16 cellular contexts compared by ENCODE assay signal in the genomic region with DNA sequence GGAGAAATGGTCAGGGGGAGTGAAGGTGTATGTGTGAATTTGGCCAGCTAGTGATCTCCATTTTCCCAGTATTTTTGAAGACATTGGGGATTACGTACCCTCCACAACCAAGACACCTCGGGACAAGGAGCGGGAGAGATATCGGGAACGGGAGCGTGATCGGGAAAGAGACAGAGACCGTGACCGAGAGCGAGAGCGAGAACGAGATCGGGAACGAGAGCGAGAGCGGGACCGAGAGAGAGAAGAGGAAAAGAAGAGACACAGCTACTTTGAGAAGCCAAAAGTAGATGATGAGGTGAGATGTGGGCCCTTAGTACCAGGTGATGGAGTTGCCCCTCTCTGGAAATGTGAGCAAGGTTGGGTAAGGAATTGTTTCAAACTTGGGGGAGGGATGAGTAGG. TPM values are rescaled to one million over a fixed set of nuclear protein-coding genes. Genes with fewer than 3 reads are reported as not detected.
A peak's percentile ranks its signal among the peaks of the same experiment; 100 is the strongest.
DNase-seq lines count a peak whose midpoint lies in the region; ATAC-seq, FAIRE-seq and TF ChIP-seq lines count a peak whose summit lies in the region.
"Had no signal": no experiment of that assay in that cellular context is flagged by ENCODE, and none has a peak within 500 bp of the region (broad histone marks: within the 10 kb centered on the region; RNA-seq: fewer than 3 reads in every experiment).

No MANE protein-coding gene starts in this region.

- H3K27me3 ChIP-seq in CD4-positive, alpha-beta memory T cell (ENCODE audit: insufficient read depth, low read length): no peaks in the 10 kb centered on the region
- no peaks in the 10 kb centered on the region for H3K27me3 ChIP-seq in naive thymus-derived CD4-positive, alpha-beta T cell (ENCODE audit: control insufficient read depth in 2 of 2, insufficient read depth in 2 of 2, low read length in 2 of 2)
- H3K27me3 ChIP-seq: BLaER1 treated with 17β-estradiol and CSF1 and Interleukin-3, amounts not matched to agents 10 nM and 100 nM had no signal

- POLR2A ChIA-PET in CD4-positive, alpha-beta memory T cell (lab: Charles Lee; ENCODE audit: partially characterized antibody): no interaction called here
- POLR2A ChIA-PET in HEK293 (lab: Yijun Ruan, JAX): interaction anchor here (2.1 kb wide), 1 partner anchor 11 kb away, joined by 11 read pairs; a partner anchor contains a TSS
- POLR2A ChIA-PET in naive thymus-derived CD4-positive, alpha-beta T cell (lab: Charles Lee): interaction anchor here (1.6 kb wide), 1 partner anchor 12 kb away, joined by 12 read pairs; a partner anchor contains a TSS

- no peak overlapping the region for H3K27ac ChIP-seq in CD4-positive, alpha-beta memory T cell (ENCODE audit: low read depth, low read length)
- no peak overlapping the region for H3K27ac ChIP-seq in HEK293 (ENCODE audit: extremely low read depth, low read depth, low read length)
- H3K27ac ChIP-seq in naive thymus-derived CD4-positive, alpha-beta T cell (ENCODE audit: low read depth, low read length): no peak overlapping the region
- H3K27ac ChIP-seq: BLaER1 treated with 17β-estradiol and CSF1 and Interleukin-3, amounts not matched to agents 10 nM and 100 nM had no signal

- H3K36me3 ChIP-seq in CD4-positive, alpha-beta memory T cell (ENCODE audit: insufficient read depth, low read length): peaks cover 82% of the 10 kb centered on the region
- peaks cover 76 to 93% of the 10 kb centered on the region in 2 experiments for H3K36me3 ChIP-seq in HEK293 (ENCODE audit: control insufficient read depth in 2 of 2, insufficient read depth in 1 of 2, low read length in 2 of 2)
- H3K36me3 ChIP-seq in naive thymus-derived CD4-positive, alpha-beta T cell (ENCODE audit: control insufficient read depth in 2 of 3, insufficient read depth in 3 of 3, low read length in 3 of 3): peaks cover 39 to 86% (median 50%) of the 10 kb centered on the region in 3 experiments

- H3K9me3 Mint-ChIP-seq in activated T-cell treated with anti-CD3 and anti-CD28 coated beads, Interleukin-2, amount 50 U/mL, for 72 hours: no peaks in the 10 kb centered on the region
- peaks cover 0 to 3% (median 0%) of the 10 kb centered on the region in 8 donors for H3K9me3 Mint-ChIP-seq in CD4-positive, alpha-beta memory T cell
- H3K9me3 Mint-ChIP-seq in naive thymus-derived CD4-positive, alpha-beta T cell: peaks cover 0 to 1% (median 0%) of the 10 kb centered on the region in 11 donors
- H3K9me3 Mint-ChIP-seq: H9 had no signal

- H3K27me3 Mint-ChIP-seq in activated T-cell treated with anti-CD3 and anti-CD28 coated beads, Interleukin-2, amount 50 U/mL, for 72 hours (ENCODE audit: low read depth): no peaks in the 10 kb centered on the region
- H3K27me3 Mint-ChIP-seq in CD4-positive, alpha-beta memory T cell: no peaks in the 10 kb centered on the region
- H3K27me3 Mint-ChIP-seq in naive thymus-derived CD4-positive, alpha-beta T cell: no peaks in the 10 kb centered on the region
- H3K27me3 Mint-ChIP-seq: B cell had no signal

- H3K4me3 Mint-ChIP-seq in activated T-cell treated with anti-CD3 and anti-CD28 coated beads, Interleukin-2, amount 50 U/mL, for 72 hours: no peak overlapping the region
- no peak overlapping the region for H3K4me3 Mint-ChIP-seq in CD4-positive, alpha-beta memory T cell
- H3K4me3 Mint-ChIP-seq in naive thymus-derived CD4-positive, alpha-beta T cell: no peak overlapping the region
- H3K4me3 Mint-ChIP-seq: B cell, H9 had no signal

- intact Hi-C loops in CD4-positive, alpha-beta memory T cell (cut with micrococcal nuclease): no loop called here
- intact Hi-C loops in naive thymus-derived CD4-positive, alpha-beta T cell (cut with micrococcal nuclease): no loop called here

- no peaks in the 10 kb centered on the region for H3K4me1 ChIP-seq in CD4-positive, alpha-beta memory T cell (ENCODE audit: insufficient read depth, low read length)
- H3K4me1 ChIP-seq in HEK293 (ENCODE audit: control insufficient read depth, insufficient read depth, low read length): no peaks in the 10 kb centered on the region
- H3K4me1 ChIP-seq in naive thymus-derived CD4-positive, alpha-beta T cell (ENCODE audit: control insufficient read depth in 2 of 2, insufficient read depth in 2 of 2, low read length in 2 of 2): no peaks in the 10 kb centered on the region
- H3K4me1 ChIP-seq: Caco-2 had no signal

- no peak overlapping the region for H3K4me3 ChIP-seq in CD4-positive, alpha-beta memory T cell (ENCODE audit: low read length in 2 of 2)
- no peak overlapping the region for H3K4me3 ChIP-seq in HEK293 (ENCODE audit: low read depth, low read length)
- H3K4me3 ChIP-seq in naive thymus-derived CD4-positive, alpha-beta T cell (ENCODE audit: low read length): no peak overlapping the region
- H3K4me3 ChIP-seq: BLaER1 treated with 17β-estradiol and CSF1 and Interleukin-3, amounts not matched to agents 10 nM and 100 nM had no signal

- no peak for DNase-seq in activated T-cell treated with anti-CD3 and anti-CD28 coated beads, Interleukin-2, amount 50 U/mL, for 72 hours
- DNase-seq in activated T-cell treated with anti-CD3 and anti-CD28 coated beads for 4 hours (no peak), hippocampal formation (lab: John Stamatoyannopoulos, UW) (no peak), D721Med (ENCODE audit: insufficient read length, low spot score) (no peak)
- DNase-seq in CD4-positive, alpha-beta memory T cell: no peak
- no peak for DNase-seq in naive thymus-derived CD4-positive, alpha-beta T cell
- DNase-seq in stimulated activated CD8-positive, alpha-beta memory T cell treated with anti-CD3 and anti-CD28 coated beads, Interleukin-4, amount 100 ng/mL, for 48 hours: no peak
- DNase-seq: Caco-2, DMS153, DMS79 treated with DMSO at 0.1 percent for 48 hours, GF-D8, H9 had no signal

- peaks cover 6% of the 10 kb centered on the region for H3K4me1 Mint-ChIP-seq in activated T-cell treated with anti-CD3 and anti-CD28 coated beads, Interleukin-2, amount 50 U/mL, for 72 hours (ENCODE audit: low read depth)
- peaks cover 3 to 11% (median 4%) of the 10 kb centered on the region in 4 donors for H3K4me1 Mint-ChIP-seq in CD4-positive, alpha-beta memory T cell
- peaks cover 7 to 18% (median 11%) of the 10 kb centered on the region in 7 donors for H3K4me1 Mint-ChIP-seq in naive thymus-derived CD4-positive, alpha-beta T cell
- H3K4me1 Mint-ChIP-seq: B cell, H9 had no signal

- no peak for FAIRE-seq in D721Med (lab: Jason Lieb, UNC)
- FAIRE-seq: H1 had no signal

- no peak for ATAC-seq in activated T-cell treated with anti-CD3 and anti-CD28 coated beads, Interleukin-2, amount 50 U/mL, for 72 hours (replicated peaks in 1 of 2)
- no peak for ATAC-seq in naive thymus-derived CD4-positive, alpha-beta T cell

- TF ChIP-seq CTCF in HEK293 (tag by site-specific recombination; IDR thresholded peaks at IDR 0.05) (no peak), D721Med (IDR thresholded peaks at IDR 0.05; ENCODE audit: insufficient read depth, missing control alignments) (no peak)

- peaks cover 12 to 35% of the 10 kb centered on the region in 2 donors for H3K36me3 Mint-ChIP-seq in activated T-cell treated with anti-CD3 and anti-CD28 coated beads, Interleukin-2, amount 50 U/mL, for 72 hours (ENCODE audit: insufficient read depth in 2 of 2)
- peaks cover 70 to 83% of the 10 kb centered on the region in 2 donors for H3K36me3 Mint-ChIP-seq in CD4-positive, alpha-beta memory T cell
- peaks cover 23 to 67% (median 49%) of the 10 kb centered on the region in 5 donors for H3K36me3 Mint-ChIP-seq in naive thymus-derived CD4-positive, alpha-beta T cell

- no peaks in the 10 kb centered on the region for H3K9me3 ChIP-seq in CD4-positive, alpha-beta memory T cell (ENCODE audit: control insufficient read depth in 1 of 2, low read length in 2 of 2)
- no peaks in the 10 kb centered on the region for H3K9me3 ChIP-seq in HEK293 (ENCODE audit: control insufficient read depth, insufficient read depth, low read depth, low read length)
- no peaks in the 10 kb centered on the region for H3K9me3 ChIP-seq in naive thymus-derived CD4-positive, alpha-beta T cell (ENCODE audit: control insufficient read depth in 2 of 3, low read length in 3 of 3)
- H3K9me3 ChIP-seq: BLaER1 treated with 17β-estradiol and CSF1 and Interleukin-3, amounts not matched to agents 10 nM and 100 nM; Caco-2 had no signal

- CTCF ChIA-PET in CD4-positive, alpha-beta memory T cell (lab: Charles Lee; ENCODE audit: partially characterized antibody): no interaction called here
- CTCF ChIA-PET in HEK293 (lab: Yijun Ruan, JAX): no interaction called here
- CTCF ChIA-PET in naive thymus-derived CD4-positive, alpha-beta T cell (lab: Charles Lee): no interaction called here

- peak overlapping the region; percentile 43 for H3K27ac Mint-ChIP-seq in activated T-cell treated with anti-CD3 and anti-CD28 coated beads, Interleukin-2, amount 50 U/mL, for 72 hours
- peak overlapping the region in 5 of 7 donors; percentile 13 to 53 (median 22) for H3K27ac Mint-ChIP-seq in CD4-positive, alpha-beta memory T cell
- peak overlapping the region in 6 of 9 donors; percentile 4 to 84 (median 50) for H3K27ac Mint-ChIP-seq in naive thymus-derived CD4-positive, alpha-beta T cell
- H3K27ac Mint-ChIP-seq: B cell had no signal

RNA-seq across cellular contexts. Expression of a gene that starts 5.8 kb away (rescaled TPM):
- 10 to 100 TPM; 24.3 to 30.2 TPM for total RNA-seq in activated T-cell treated with anti-CD3 and anti-CD28 coated beads, Interleukin-2, amount 50 U/mL, for 72 hours
- total RNA-seq in CD4-positive, alpha-beta memory T cell: 10 to 100 TPM; 47.1 to 49.6 TPM
- polyA plus RNA-seq in CD4-positive, alpha-beta memory T cell: 10 to 100 TPM; 12.4 to 19.5 TPM
- total RNA-seq in naive thymus-derived CD4-positive, alpha-beta T cell: 10 to 100 TPM; 28.5 to 47.6 (median 37.8) TPM
- polyA plus RNA-seq in naive thymus-derived CD4-positive, alpha-beta T cell: 10 to 100 TPM; 10.5 to 20.9 TPM

RNA-seq across cellular contexts. Expression of a gene that starts 11.2 kb away (rescaled TPM):
- 100 to 1,000 TPM; 121 to 129 TPM for total RNA-seq in activated T-cell treated with anti-CD3 and anti-CD28 coated beads, Interleukin-2, amount 50 U/mL, for 72 hours
- 100 to 1,000 TPM; 178 to 185 TPM for total RNA-seq in CD4-positive, alpha-beta memory T cell
- 100 to 1,000 TPM; 147 to 205 TPM for polyA plus RNA-seq in CD4-positive, alpha-beta memory T cell
- 100 to 1,000 TPM; 118 to 186 (median 179) TPM for total RNA-seq in naive thymus-derived CD4-positive, alpha-beta T cell
- polyA plus RNA-seq in naive thymus-derived CD4-positive, alpha-beta T cell: 100 to 1,000 TPM; 192 to 207 TPM

RNA-seq across cellular contexts. Expression of a gene that starts 11.4 kb away (rescaled TPM):
- 10 to 100 TPM; 43.3 to 51.6 TPM for total RNA-seq in activated T-cell treated with anti-CD3 and anti-CD28 coated beads, Interleukin-2, amount 50 U/mL, for 72 hours
- 10 to 100 TPM; 38.0 TPM for total RNA-seq in CD4-positive, alpha-beta memory T cell
- polyA plus RNA-seq in CD4-positive, alpha-beta memory T cell: 100 to 1,000 TPM; 132 to 135 TPM
- 10 to 100 TPM; 33.2 to 68.7 (median 43.5) TPM for total RNA-seq in naive thymus-derived CD4-positive, alpha-beta T cell
- polyA plus RNA-seq in naive thymus-derived CD4-positive, alpha-beta T cell: 100 to 1,000 TPM; 147 to 149 TPM

RNA-seq across cellular contexts. Expression of a gene that starts 14.5 kb away (rescaled TPM):
- total RNA-seq in activated T-cell treated with anti-CD3 and anti-CD28 coated beads, Interleukin-2, amount 50 U/mL, for 72 hours: 1 to 10 TPM; 3.7 to 4.6 TPM
- 1 to 10 TPM; 4.0 to 5.0 TPM for total RNA-seq in CD4-positive, alpha-beta memory T cell
- polyA plus RNA-seq in CD4-positive, alpha-beta memory T cell: not detected
- total RNA-seq in naive thymus-derived CD4-positive, alpha-beta T cell: 1 to 10 TPM; 2.1 to 5.0 (median 3.3) TPM
- under 1 TPM in 1 of 2 donors, not detected in 1; 0.15 TPM for polyA plus RNA-seq in naive thymus-derived CD4-positive, alpha-beta T cell

RNA-seq across cellular contexts. Expression of a gene that starts 19.6 kb away (rescaled TPM):
- 10 to 100 TPM; 31.8 to 35.0 TPM for total RNA-seq in activated T-cell treated with anti-CD3 and anti-CD28 coated beads, Interleukin-2, amount 50 U/mL, for 72 hours
- total RNA-seq in CD4-positive, alpha-beta memory T cell: 10 to 100 TPM; 50.0 to 56.3 TPM
- polyA plus RNA-seq in CD4-positive, alpha-beta memory T cell: 10 to 100 TPM; 15.7 to 18.3 TPM
- total RNA-seq in naive thymus-derived CD4-positive, alpha-beta T cell: 10 to 100 TPM; 24.5 to 55.3 (median 36.4) TPM
- polyA plus RNA-seq in naive thymus-derived CD4-positive, alpha-beta T cell: 10 to 100 TPM; 17.1 to 20.4 TPM
